31 cellular contexts compared by ENCODE assay signal in the genomic region with DNA sequence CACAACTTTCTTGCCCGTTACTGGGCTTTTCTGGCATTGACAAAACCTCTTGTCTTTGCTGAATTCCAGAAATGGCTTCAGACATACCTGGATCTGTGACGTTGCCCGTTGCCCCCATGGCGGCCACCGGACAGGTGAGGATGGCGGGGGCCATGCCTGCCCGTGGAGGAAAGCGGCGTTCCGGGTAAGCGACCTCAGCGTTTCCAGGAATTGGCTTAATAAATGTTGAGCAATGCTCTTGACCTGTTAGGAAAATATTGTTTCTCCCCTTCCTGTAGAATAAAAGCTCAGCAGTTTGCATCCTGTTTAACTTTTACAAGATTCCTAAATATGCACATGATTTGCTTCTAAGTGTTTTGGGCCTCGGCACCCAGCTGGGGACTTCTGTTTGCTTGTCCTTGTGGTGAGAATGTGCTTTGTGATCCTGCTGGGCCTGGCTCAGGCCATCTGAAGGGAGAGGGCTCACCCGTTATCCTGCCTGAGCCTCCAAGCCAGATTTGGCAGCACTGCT. TPM values are rescaled to one million over a fixed set of nuclear protein-coding genes. Genes with fewer than 3 reads are reported as not detected.
A peak's percentile ranks its signal among the peaks of the same experiment; 100 is the strongest.
DNase-seq lines count a peak whose midpoint lies in the region; ATAC-seq, FAIRE-seq and TF ChIP-seq lines count a peak whose summit lies in the region.
"Had no signal": no experiment of that assay in that cellular context is flagged by ENCODE, and none has a peak within 500 bp of the region (broad histone marks: within the 10 kb centered on the region; RNA-seq: fewer than 3 reads in every experiment).

No MANE protein-coding gene starts in this region.

- H3K4ac ChIP-seq in H1 (replicated peaks; ENCODE audit: insufficient read length, low read depth, low read length) = no peak overlapping the region

- no peak overlapping the region for H2BK120ac ChIP-seq in H1 (replicated peaks; ENCODE audit: low read depth, low read length)

- H4K91ac ChIP-seq in H1 (replicated peaks; ENCODE audit: insufficient read length, low read length) = no peak overlapping the region

- no peak overlapping the region for H2BK5ac ChIP-seq in H1 (ENCODE audit: low read depth, low read length)

- H3K14ac ChIP-seq in H1 (ENCODE audit: insufficient read length) = no peak overlapping the region

- CTCF ChIA-PET in H1 (lab: Charles Lee; ENCODE audit: partially characterized antibody) = interaction anchor here (0.6 to 14.2 kb wide), 8 partner anchors 9 to 329 kb away, joined by 3 to 187 read pairs (median 8); partner anchors contain the start of gene CEMIP

- H3K9me3 ChIP-seq in H1 (ENCODE audit: insufficient read depth in 2 of 2, low read depth in 1 of 2, low read length in 1 of 2) (no peaks in the 10 kb centered on the region), lung (ENCODE audit: control insufficient read depth in 2 of 2, insufficient read depth in 1 of 2, low read length in 1 of 2) (no peaks in the 10 kb centered on the region), upper lobe of right lung (no peaks in the 10 kb centered on the region), tibial nerve (no peaks in the 10 kb centered on the region)
- H3K9me3 ChIP-seq: esophagus muscularis mucosa, mucosa of descending colon, Peyer's patch, right atrium auricular region had no signal

- H2BK12ac ChIP-seq in H1 (ENCODE audit: low read depth, low read length) = no peak overlapping the region

- DNase-seq in astrocyte of the cerebellum (ENCODE audit: low read depth) (peak; percentile 95), H1 (ENCODE audit: low read depth in 1 of 2, low spot score in 2 of 2) (no peak), lung (ENCODE audit: low spot score) (no peak), upper lobe of right lung (peak; percentile 71), tibial nerve (ENCODE audit: low spot score in 2 of 2) (no peak)
- no peak for DNase-seq in activated CD4-positive, alpha-beta T cell treated with anti-CD3 and anti-CD28 coated beads for 1 hour
- DNase-seq: activated CD4-positive, alpha-beta T cell treated with anti-CD3 and anti-CD28 coated beads, Interleukin-2, amount 10 ng/mL, durations not matched to agents 7 days and 5 days; activated naive CD4-positive, alpha-beta T cell; activated T-cell treated with anti-CD3 and anti-CD28 coated beads, Interleukin-2, amount 50 U/mL, for 4 hours; Calu3; cortex of kidney; DND-41; foreskin melanocyte; left ventricle myocardium superior; mucosa of descending colon; NCI-H1105; NCI-H2029; NCI-H524 treated with DMSO at 0.1 percent for 48 hours; Peyer's patch; SHP77 treated with DMSO at 0.1 percent for 48 hours; stimulated activated CD4-positive, alpha-beta T cell treated with anti-CD3 and anti-CD28 coated beads, Interleukin-4, amount 100 ng/mL, for 1 hour; substantia nigra; WERI-Rb-1 had no signal

- H2AK5ac ChIP-seq in H1 (ENCODE audit: low read depth, low read length) = no peak overlapping the region

- no peak overlapping the region for H3K56ac ChIP-seq in H1 (replicated peaks; ENCODE audit: insufficient read length, low read depth, low read length)

- no peak for TF ChIP-seq RAD21 in H1 (IDR thresholded peaks at IDR 0.05 in 1 of 2, conservative IDR thresholded peaks at IDR 0.05 in 1 of 2; ENCODE audit: low read depth in 2 of 2, low read length in 2 of 2)

- H3K27me3 ChIP-seq in H1 (replicated peaks in 1 of 4; ENCODE audit: control insufficient read depth in 3 of 4, extremely low read depth in 1 of 4, insufficient read depth in 3 of 4, low read length in 3 of 4) = no peaks in the 10 kb centered on the region
- no peaks in the 10 kb centered on the region for H3K27me3 ChIP-seq in lung (ENCODE audit: control insufficient read depth, insufficient read depth)
- H3K27me3 ChIP-seq in upper lobe of right lung = no peaks in the 10 kb centered on the region
- H3K27me3 ChIP-seq in tibial nerve = no peaks in the 10 kb centered on the region
- H3K27me3 ChIP-seq: esophagus muscularis mucosa, Peyer's patch, right atrium auricular region had no signal

- POLR2A ChIA-PET in H1 (lab: Charles Lee; ENCODE audit: partially characterized antibody) = no interaction called here

- no peaks in the 10 kb centered on the region for H4K20me1 ChIP-seq in H1 (replicated peaks in 1 of 2; ENCODE audit: control insufficient read depth in 1 of 2, insufficient read depth in 2 of 2, low read length in 2 of 2)

- peak; percentile 36 for FAIRE-seq in H1 (lab: Jason Lieb, UNC)
- FAIRE-seq: urothelium cell line had no signal

- TF ChIP-seq POLR2A in H1 (IDR thresholded peaks at IDR 0.05; ENCODE audit: control extremely low read depth in 1 of 2, low read depth in 2 of 2, low read length in 2 of 2) (no peak), tibial nerve (IDR thresholded peaks at IDR 0.05) (no peak), GM18505 (IDR thresholded peaks at IDR 0.05; ENCODE audit: borderline replicate concordance, extremely low read depth, insufficient read depth, insufficient read length) (no peak)

- in situ Hi-C loops in astrocyte of the cerebellum (cut with HindIII; ENCODE audit: low sequenced_read_pairs) = no loop called here

- no peak overlapping the region for H4K5ac ChIP-seq in H1 (ENCODE audit: insufficient read length, low read depth, low read length)

- no peak overlapping the region; a peak in 2 of 4 replicates for H3K4me2 ChIP-seq in H1 (ENCODE audit: insufficient read depth in 1 of 2, low read depth in 2 of 2, low read length in 2 of 2)
- H3K4me2 ChIP-seq: smooth muscle cell had no signal

- H3K9ac ChIP-seq in H1 (replicated peaks in 1 of 4; ENCODE audit: extremely low read depth in 1 of 4, low read depth in 3 of 4, low read length in 3 of 4) = no peak overlapping the region
- H3K9ac ChIP-seq: parathyroid adenoma had no signal

- H3K36me3 ChIP-seq in H1 (ENCODE audit: control insufficient read depth in 2 of 4, insufficient read depth in 4 of 4, low read length in 3 of 4) (no peaks in the 10 kb centered on the region), lung (ENCODE audit: control insufficient read depth in 2 of 2, insufficient read depth in 2 of 2, low read length in 2 of 2) (no peaks in the 10 kb centered on the region), upper lobe of right lung (no peaks in the 10 kb centered on the region), tibial nerve (no peaks in the 10 kb centered on the region)
- H3K36me3 ChIP-seq: esophagus muscularis mucosa, Peyer's patch, right atrium auricular region, WERI-Rb-1 had no signal

- peak; percentile 8 for TF ChIP-seq CTCF in astrocyte of the cerebellum (IDR thresholded peaks at IDR 0.05; ENCODE audit: low read depth, low read length, missing control alignments)
- no peak for TF ChIP-seq CTCF in H1 (IDR thresholded peaks at IDR 0.05; ENCODE audit: control extremely low read depth in 1 of 3, insufficient read depth in 1 of 3, low read depth in 1 of 3, low read length in 3 of 3)
- no peak for TF ChIP-seq CTCF in lung (IDR thresholded peaks at IDR 0.05; ENCODE audit: control extremely low read depth, extremely low read depth)
- TF ChIP-seq CTCF in upper lobe of right lung (IDR thresholded peaks at IDR 0.05) = no peak
- no peak for TF ChIP-seq CTCF in tibial nerve (IDR thresholded peaks at IDR 0.05)

- peaks cover 0 to 9% (median 6%) of the 10 kb centered on the region in 4 experiments; a peak in 5 of 7 replicates for H3K4me1 ChIP-seq in H1 (replicated peaks in 1 of 4; ENCODE audit: control insufficient read depth in 3 of 4, insufficient read depth in 4 of 4, low read length in 3 of 4)
- peaks cover 0 to 8% of the 10 kb centered on the region in 2 donors for H3K4me1 ChIP-seq in lung (ENCODE audit: control insufficient read depth in 2 of 2, insufficient read depth in 2 of 2, low read length in 2 of 2)
- H3K4me1 ChIP-seq in upper lobe of right lung = peaks cover 20% of the 10 kb centered on the region
- H3K4me1 ChIP-seq in tibial nerve = peaks cover 0 to 6% (median 0%) of the 10 kb centered on the region in 4 donors
- H3K4me1 ChIP-seq: parathyroid adenoma, right atrium auricular region had no signal

- H4K8ac ChIP-seq in H1 (ENCODE audit: extremely low read depth, insufficient read depth, low read length) = no peak overlapping the region

- H3K18ac ChIP-seq in H1 (ENCODE audit: extremely low read depth, low read length) = no peak overlapping the region

- WGBS in H1 (ENCODE audit: extremely low coverage in 1 of 2, insufficient coverage in 1 of 2, insufficient read length in 1 of 2, insufficient replicate concordance in 2 of 2, low coverage in 1 of 2, low lambda C conversion rate in 2 of 2, missing lambda C conversion rate in 1 of 2), 2 experiments = 82% methylated on average over 14 of the region's 14 CpGs; no CpG with 5 or more reads in 1 of the 2 experiments
- WGBS in lung, 2 donors = 52 to 76% methylated on average over 14 of the region's 14 CpGs
- WGBS in tibial nerve, 2 donors = 83 to 84% methylated on average over 14 of the region's 14 CpGs

- H3K23me2 ChIP-seq in H1 (ENCODE audit: low read depth, low read length) = no peaks in the 10 kb centered on the region; the same call in 1 of the 2 replicates

- no peak overlapping the region for H2BK15ac ChIP-seq in H1 (ENCODE audit: low read length)

- TF ChIP-seq EP300 in H1 (IDR thresholded peaks at IDR 0.05; ENCODE audit: borderline replicate concordance in 1 of 2, low read depth in 2 of 2, low read length in 2 of 2) (no peak), tibial nerve (IDR thresholded peaks at IDR 0.05) (no peak)

- no peaks in the 10 kb centered on the region for H3K79me2 ChIP-seq in H1 (ENCODE audit: control insufficient read depth in 1 of 2, insufficient read depth in 2 of 2, low read length in 2 of 2)
- H3K79me2 ChIP-seq: parathyroid adenoma had no signal

- H2AFZ ChIP-seq in H1 (ENCODE audit: low read length) = no peak overlapping the region
- H2AFZ ChIP-seq: parathyroid adenoma had no signal

- no peak overlapping the region for H3K23ac ChIP-seq in H1 (ENCODE audit: insufficient read length)

- ATAC-seq in lung (ENCODE audit: insufficient read depth, low FRiP score) (peak; percentile 27), upper lobe of right lung (peak; percentile 32), GM18505 (IDR thresholded peaks at IDR 0.05; ENCODE audit: unreplicated experiment) (no peak)
- ATAC-seq: activated T-cell treated with anti-CD3 and anti-CD28 coated beads, Interleukin-2, amount 50 U/mL, for 4 hours; left ventricle myocardium superior; mucosa of descending colon had no signal

- H3K79me1 ChIP-seq in H1 (ENCODE audit: low read depth, low read length) = no peaks in the 10 kb centered on the region

- intact Hi-C loops in upper lobe of right lung (cut with DNase I) = loop anchor here (10.0 kb wide), 1 partner anchor 524 kb away; no protein-coding TSS in a partner anchor

- H2BK20ac ChIP-seq in H1 (ENCODE audit: low read length) = no peak overlapping the region

- H3K27ac ChIP-seq in H1 (ENCODE audit: low read depth, low read length) (no peak overlapping the region), lung (ENCODE audit: low read depth in 1 of 2, low read length in 1 of 2) (peak overlapping the region in 1 of 2 donors; percentile 1), upper lobe of right lung (no peak overlapping the region), tibial nerve (no peak overlapping the region)
- H3K27ac ChIP-seq: esophagus muscularis mucosa, parathyroid adenoma, right atrium auricular region, WERI-Rb-1 had no signal

- H3K4me3 ChIP-seq in astrocyte of the cerebellum (ENCODE audit: low read depth, low read length) (no peak overlapping the region), H1 (ENCODE audit: extremely low read depth in 1 of 4, insufficient read depth in 2 of 4, low read depth in 3 of 4, low read length in 4 of 4) (no peak overlapping the region), lung (no peak overlapping the region), upper lobe of right lung (no peak overlapping the region), tibial nerve (no peak overlapping the region)
- H3K4me3 ChIP-seq: esophagus muscularis mucosa, mucosa of descending colon, Peyer's patch, right atrium auricular region, smooth muscle cell had no signal

RNA-seq across cellular contexts. Expression of gene ARNT2, which starts 46.7 kb away (rescaled TPM):
- total RNA-seq in H1 (2021; fragmentation: NEBNext Ultra II Directional; extraction: Animal tissue kit (Norgen Biotek cat#: 25700)) = 13.8 and 14.6 TPM in 2 replicates
- polyA plus RNA-seq in H1 (2011; rRNA removed) = 9.5 and 10.0 TPM in 2 replicates
- polyA plus RNA-seq in H1 (2011; cell fraction: cytosol; rRNA removed) = 7.7 TPM
- polyA plus RNA-seq in H1 (2011; cell fraction: nucleus; rRNA removed) = 13.5 TPM
- polyA plus RNA-seq in H1 (2012, experiment 1 of 2) = 9.6 to 12.4 TPM (median 10.8 TPM) in 4 replicates
- 4.3 TPM for polyA plus RNA-seq in H1 (2012, experiment 2 of 2)
- polyA plus RNA-seq in H1 (2013, experiment 1 of 2) = 3.7 TPM
- polyA plus RNA-seq in H1 (2013, experiment 2 of 2) = 4.0 TPM
- polyA minus RNA-seq in H1 (2011; rRNA and poly(A)+ RNA removed) = 18.9 and 28.1 TPM in 2 replicates
- polyA minus RNA-seq in H1 (2011; cell fraction: cytosol; rRNA and poly(A)+ RNA removed) = 7.8 TPM
- 16.1 TPM for polyA minus RNA-seq in H1 (2011; cell fraction: nucleus; rRNA and poly(A)+ RNA removed)
- 10 to 100 TPM in 1 of 2 donors, 1 to 10 TPM in 1; 4.5 to 12.2 TPM for total RNA-seq in lung
- polyA plus RNA-seq in lung = 1 to 10 TPM; 2.0 to 6.5 TPM
- total RNA-seq in upper lobe of right lung = 12.9 TPM
- total RNA-seq in tibial nerve = 1 to 10 TPM; 5.1 to 8.8 (median 6.8) TPM
- total RNA-seq: activated CD4-positive, alpha-beta T cell treated with anti-CD3 and anti-CD28 coated beads, Interleukin-2, amount 10 ng/mL, durations not matched to agents 7 days and 5 days; HT-29 had no signal
- polyA plus RNA-seq: CD14-positive monocyte had no signal

Comparison
In these comparisons a context has a peak if more than half of its experiments do, and no peak if none do; other contexts are left out.
1. DNase-seq: peak in astrocyte of the cerebellum (single experiment) and upper lobe of right lung (single experiment); none in H1 (0 of 2), lung (single experiment), activated CD4-positive, alpha-beta T cell treated with anti-CD3 and anti-CD28 coated beads for 1 hour (single experiment) and tibial nerve (0 of 2).